35 cellular contexts compared by ENCODE assay signal in the genomic region with DNA sequence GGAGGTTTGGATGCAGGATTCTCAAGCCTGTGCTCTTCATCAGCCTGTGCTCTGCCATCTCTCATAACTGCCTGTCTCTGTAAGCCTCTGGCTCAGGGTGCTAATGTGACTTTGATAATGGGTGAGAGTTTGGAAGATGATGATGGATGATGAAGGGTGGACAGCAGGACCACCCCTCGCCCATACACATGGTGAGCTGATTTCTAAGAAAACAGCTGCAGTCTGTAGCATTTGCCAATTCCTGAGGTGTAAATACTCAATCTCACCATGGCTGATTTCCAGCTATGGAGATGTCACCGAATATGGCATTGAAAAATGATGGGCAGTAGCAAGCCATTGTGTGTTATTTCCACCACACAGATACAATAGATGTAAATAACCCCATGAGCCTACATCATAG.
"Had no signal": no experiment of that assay in that cellular context is flagged by ENCODE, and none has a peak within 500 bp of the region (broad histone marks: within the 10 kb centered on the region; RNA-seq: fewer than 3 reads in every experiment).

No MANE protein-coding gene starts in this region.

- H3K4me3 ChIP-seq: MG63 had no signal

- H3K9me3 ChIP-seq: MG63 had no signal

- H3K36me3 ChIP-seq: MG63 had no signal

- DNase-seq: Karpas-422, Kasumi-1, MG63, MM.1S, MV-4-11, NCI-H1048, NCI-H1092, NCI-H1092 treated with DMSO at 0.1 percent for 48 hours, NCI-H1105, NCI-H1105 treated with DMSO at 0.1 percent for 48 hours, NCI-H1417, NCI-H1417 treated with DMSO at 0.1 percent for 48 hours, NCI-H1436, NCI-H1436 treated with DMSO at 0.1 percent for 48 hours, NCI-H146, NCI-H1694, NCI-H1694 treated with DMSO at 0.1 percent for 48 hours, NCI-H187, NCI-H187 treated with DMSO at 0.1 percent for 48 hours, NCI-H1930, NCI-H2029, NCI-H2029 treated with DMSO at 0.1 percent for 48 hours, NCI-H2081, NCI-H2081 treated with DMSO at 0.1 percent for 48 hours, NCI-H2107, NCI-H2171, NCI-H2171 treated with DMSO at 0.1 percent for 48 hours, NCI-H2227 treated with DMSO at 0.1 percent for 48 hours, NCI-H226, NCI-H345, NCI-H446, NCI-H446 treated with DMSO at 0.1 percent for 48 hours, NCI-H510A, NCI-H510A treated with DMSO at 0.1 percent for 48 hours, NCI-H524 had no signal

- H3K27me3 ChIP-seq: MG63 had no signal
